Comparison of ENCODE assay signal across 24 cellular contexts in the genomic region with DNA sequence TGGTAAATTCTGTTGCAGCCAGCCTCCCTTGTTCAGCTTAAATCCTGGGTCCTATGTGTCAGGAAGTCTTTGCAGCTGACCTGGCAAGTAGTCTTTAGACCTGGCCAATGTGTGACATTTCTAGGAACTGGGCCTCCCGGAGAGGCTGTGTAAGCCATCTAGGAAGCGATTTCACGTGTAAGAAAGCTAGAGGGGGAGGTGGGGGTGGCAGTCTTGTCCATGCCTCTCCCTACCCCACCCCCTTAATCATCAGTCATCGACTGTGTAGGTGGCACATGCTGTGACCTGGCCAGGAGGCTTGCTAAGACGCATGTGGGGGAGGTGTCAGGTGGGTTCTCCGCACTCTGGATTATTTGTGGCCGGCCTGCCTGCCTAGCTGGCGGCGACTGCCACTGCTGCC. TPM values are rescaled to one million over a fixed set of nuclear protein-coding genes. Genes with fewer than 3 reads are reported as not detected.
DNase-seq lines count a peak whose midpoint lies in the region; ATAC-seq, FAIRE-seq and TF ChIP-seq lines count a peak whose summit lies in the region.
"Had no signal": no experiment of that assay in that cellular context is flagged by ENCODE, and none has a peak within 500 bp of the region (broad histone marks: within the 10 kb centered on the region; RNA-seq: fewer than 3 reads in every experiment).

No MANE protein-coding gene starts in this region.

- peak overlapping the region; percentile 51 for H3K27ac ChIP-seq in BLaER1
- H3K27ac ChIP-seq: ascending aorta, pancreas, skin epidermis, uterus had no signal

- peaks cover 43% of the 10 kb centered on the region for H3K4me1 ChIP-seq in BLaER1
- H3K4me1 ChIP-seq: ascending aorta, pancreas, uterus had no signal

- no peak overlapping the region for H3K4me3 ChIP-seq in BLaER1
- H3K4me3 ChIP-seq: ascending aorta, pancreas, skin epidermis, uterus had no signal

- no peaks in the 10 kb centered on the region for H3K36me3 ChIP-seq in BLaER1
- H3K36me3 ChIP-seq: ascending aorta, pancreas, uterus had no signal

- H3K36me3 Mint-ChIP-seq in nephron (ENCODE audit: low read depth), result no peaks in the 10 kb centered on the region
- H3K36me3 Mint-ChIP-seq: CD4-positive, alpha-beta memory T cell had no signal

- peak overlapping the region; percentile 91 for H3K4me2 ChIP-seq in BLaER1

- no peaks in the 10 kb centered on the region for H3K9me3 ChIP-seq in BLaER1
- H3K9me3 ChIP-seq: ascending aorta, pancreas, uterus had no signal

- no peak overlapping the region for H3K4me3 Mint-ChIP-seq in nephron
- H3K4me3 Mint-ChIP-seq: CD4-positive, alpha-beta memory T cell had no signal

- no peaks in the 10 kb centered on the region; the same call in 1 of the 2 replicates for H4K20me1 ChIP-seq in BLaER1

- TF ChIP-seq CTCF in nephron (IDR thresholded peaks at IDR 0.05; ENCODE audit: unreplicated experiment in 3 of 3), result no peak

- no peaks in the 10 kb centered on the region for H3K9me3 Mint-ChIP-seq in nephron
- H3K9me3 Mint-ChIP-seq: CD4-positive, alpha-beta memory T cell had no signal

- H3K4me1 Mint-ChIP-seq in nephron, result peaks cover 43% of the 10 kb centered on the region

- ATAC-seq in esophagus mucosa (peak; percentile 47), HG02571 (IDR thresholded peaks at IDR 0.05; ENCODE audit: unreplicated experiment) (no peak)

- H3K27me3 ChIP-seq in BLaER1, result no peaks in the 10 kb centered on the region
- H3K27me3 ChIP-seq: ascending aorta, pancreas, uterus had no signal

- no peak for FAIRE-seq in urothelium cell line (lab: Jason Lieb, UNC)
- FAIRE-seq: pancreas had no signal

- no peaks in the 10 kb centered on the region for H3K27me3 Mint-ChIP-seq in nephron (ENCODE audit: low read depth)

- DNase-seq in NCI-H69 (lab: John Stamatoyannopoulos, UW) (peak; percentile 38), urothelium cell line (ENCODE audit: low spot score) (no peak)
- no peak for DNase-seq in activated CD4-positive, alpha-beta T cell treated with anti-CD3 and anti-CD28 coated beads, Interleukin-2, amount 50 U/mL, for 48 hours
- no peak for DNase-seq in activated CD4-positive, alpha-beta T cell treated with anti-CD3 and anti-CD28 coated beads for 4 hours
- DNase-seq: activated CD4-positive, CD25-positive, alpha-beta regulatory T cell; activated naive CD4-positive, alpha-beta T cell treated with anti-CD3 and anti-CD28 coated beads, Interleukin-2, amount 50 U/mL, for 16 hours; activated T-cell treated with anti-CD3 and anti-CD28 coated beads, Interleukin-2, amount 50 U/mL, for 48 hours; CD4-positive, alpha-beta memory T cell; DMS79 treated with DMSO at 0.1 percent for 48 hours; effector CD4-positive, alpha-beta T cell; NCI-H1092; NCI-H510A; pancreas; stimulated activated CD4-positive, alpha-beta T cell treated with anti-CD3 and anti-CD28 coated beads, Interleukin-4, amount 100 ng/mL, for 1 hour; uterus had no signal

- H3K9ac ChIP-seq in BLaER1, result no peak overlapping the region

- H3K27ac Mint-ChIP-seq in nephron, result peak overlapping the region in 2 of 3 experiments; percentile 68 to 93
- H3K27ac Mint-ChIP-seq: CD4-positive, alpha-beta memory T cell had no signal

RNA-seq across cellular contexts. Expression of a gene that starts 8.4 kb away (rescaled TPM):
- total RNA-seq in esophagus mucosa, result 4.8 TPM
- total RNA-seq: CD4-positive, alpha-beta memory T cell; T-helper 2 cell treated with Interferon-gamma antibody and Interleukin-4, amounts not matched to agents 100 ng/mL and 5 ng/mL, for 36 hours had no signal

RNA-seq across cellular contexts. Expression of a gene that starts 13.3 kb away (rescaled TPM):
- not detected for total RNA-seq in esophagus mucosa
- total RNA-seq: ascending aorta; CD4-positive, alpha-beta memory T cell; cerebellum; liver; pancreas; T-helper 2 cell treated with Interferon-gamma antibody and Interleukin-4, amounts not matched to agents 100 ng/mL and 5 ng/mL, for 36 hours; uterus had no signal

RNA-seq across cellular contexts. Expression of a gene that starts 22.0 kb away (rescaled TPM):
- 3.4 TPM for total RNA-seq in esophagus mucosa
- total RNA-seq: ascending aorta; CD4-positive, alpha-beta memory T cell; cerebellum; T-helper 2 cell treated with Interferon-gamma antibody and Interleukin-4, amounts not matched to agents 100 ng/mL and 5 ng/mL, for 36 hours had no signal
